ENCODE assay signal across 12 cellular contexts in the genomic region with DNA sequence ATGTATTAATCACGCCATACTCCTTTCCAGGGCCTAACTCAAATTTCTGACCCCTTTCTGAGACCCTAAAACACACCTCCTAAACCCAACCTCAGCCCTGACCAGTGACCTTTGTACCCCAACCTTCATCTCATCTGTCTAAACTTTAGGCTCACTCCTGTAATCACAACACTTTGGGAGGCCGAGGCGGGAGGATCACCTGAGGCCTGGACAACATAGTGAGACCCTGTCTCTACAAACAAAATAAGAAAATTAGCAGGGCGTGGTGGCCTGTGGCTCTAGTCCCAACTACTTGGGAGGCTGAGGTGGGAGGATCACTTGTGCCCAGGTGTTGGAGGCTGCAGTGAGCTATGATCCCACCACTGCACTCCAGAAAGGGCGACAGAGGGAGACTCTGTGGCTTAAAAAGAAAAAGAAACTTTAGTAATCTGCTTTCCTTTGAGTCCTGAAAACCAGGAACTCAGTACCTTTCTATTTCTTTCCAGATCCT. TPM values are rescaled to one million over a fixed set of nuclear protein-coding genes. Genes with fewer than 3 reads are reported as not detected.
A peak's percentile ranks its signal among the peaks of the same experiment; 100 is the strongest.
DNase-seq lines count a peak whose midpoint lies in the region; ATAC-seq, FAIRE-seq and TF ChIP-seq lines count a peak whose summit lies in the region.
"Had no signal": no experiment of that assay in that cellular context is flagged by ENCODE, and none has a peak within 500 bp of the region (broad histone marks: within the 10 kb centered on the region; RNA-seq: fewer than 3 reads in every experiment).

No MANE protein-coding gene starts in this region.

- H2BK20ac ChIP-seq in H1 (ENCODE audit: low read length): no peak overlapping the region

- H3K27me3 ChIP-seq in H7 (ENCODE audit: control insufficient read depth, insufficient read depth, low read length) (peaks cover 5% of the 10 kb centered on the region; the same call in 1 of the 2 replicates), H1 (replicated peaks in 1 of 4; ENCODE audit: control insufficient read depth in 3 of 4, extremely low read depth in 1 of 4, insufficient read depth in 3 of 4, low read length in 3 of 4) (peaks cover 0 to 4% (median 0%) of the 10 kb centered on the region in 4 experiments; a peak in 2 of 7 replicates)
- H3K27me3 ChIP-seq: Peyer's patch had no signal

- TF ChIP-seq RAD21 in H1 (IDR thresholded peaks at IDR 0.05 in 1 of 2, conservative IDR thresholded peaks at IDR 0.05 in 1 of 2; ENCODE audit: low read depth in 2 of 2, low read length in 2 of 2): no peak

- no peak overlapping the region for H2AFZ ChIP-seq in H1 (ENCODE audit: low read length)

- H3K27ac ChIP-seq in 22Rv1 (peak overlapping the region; percentile 72), H1 (ENCODE audit: low read depth, low read length) (no peak overlapping the region)

- no peak overlapping the region for H3K56ac ChIP-seq in H1 (replicated peaks; ENCODE audit: insufficient read length, low read depth, low read length)

- TF ChIP-seq POLR2A in H1 (IDR thresholded peaks at IDR 0.05; ENCODE audit: control extremely low read depth in 1 of 2, low read depth in 2 of 2, low read length in 2 of 2): no peak

- no peaks in the 10 kb centered on the region for H3K79me2 ChIP-seq in H1 (ENCODE audit: control insufficient read depth in 1 of 2, insufficient read depth in 2 of 2, low read length in 2 of 2)

- no peaks in the 10 kb centered on the region for H3K79me1 ChIP-seq in H1 (ENCODE audit: low read depth, low read length)

- peak overlapping the region; percentile 16 for H3K4me3 ChIP-seq in H7 (ENCODE audit: insufficient read depth, low read depth, low read length)
- peak overlapping the region; percentile 24 to 71 (median 46); a peak in 5 of 8 replicates for H3K4me3 ChIP-seq in H1 (ENCODE audit: extremely low read depth in 1 of 4, insufficient read depth in 2 of 4, low read depth in 3 of 4, low read length in 4 of 4)

- H3K9me3 ChIP-seq in H1 (ENCODE audit: insufficient read depth in 2 of 2, low read depth in 1 of 2, low read length in 1 of 2): no peaks in the 10 kb centered on the region
- H3K9me3 ChIP-seq: Peyer's patch had no signal

- no peak overlapping the region for H2BK120ac ChIP-seq in H1 (replicated peaks; ENCODE audit: low read depth, low read length)

- POLR2A ChIA-PET in H1 (lab: Charles Lee; ENCODE audit: partially characterized antibody): interaction anchor here (0.6 to 4.6 kb wide), 4 partner anchors 14 to 25 kb away, joined by 3 to 25 read pairs (median 4); partner anchors contain the start of genes FOSB and VASP

- H3K27me3 Mint-ChIP-seq in neural crest cell (ENCODE audit: low read depth): peaks cover 17% of the 10 kb centered on the region

- no peak overlapping the region for H3K14ac ChIP-seq in H1 (ENCODE audit: insufficient read length)

- H4K20me1 ChIP-seq in H1 (replicated peaks in 1 of 2; ENCODE audit: control insufficient read depth in 1 of 2, insufficient read depth in 2 of 2, low read length in 2 of 2): peaks cover 0 to 10% of the 10 kb centered on the region in 2 experiments

- no peaks in the 10 kb centered on the region for H3K9me3 Mint-ChIP-seq in neural crest cell

- FAIRE-seq in H1 (lab: Jason Lieb, UNC): no peak
- FAIRE-seq: frontal cortex had no signal

- no peak overlapping the region for H3K18ac ChIP-seq in H1 (ENCODE audit: extremely low read depth, low read length)

- no peak overlapping the region for H2BK12ac ChIP-seq in H1 (ENCODE audit: low read depth, low read length)

- peaks cover 0 to 4% (median 2%) of the 10 kb centered on the region in 4 experiments; a peak in 4 of 7 replicates for H3K4me1 ChIP-seq in H1 (replicated peaks in 1 of 4; ENCODE audit: control insufficient read depth in 3 of 4, insufficient read depth in 4 of 4, low read length in 3 of 4)

- no peak overlapping the region for H3K9ac ChIP-seq in H1 (replicated peaks in 1 of 4; ENCODE audit: extremely low read depth in 1 of 4, low read depth in 3 of 4, low read length in 3 of 4)

- peak overlapping the region; percentile 38 to 79 for H3K4me2 ChIP-seq in H1 (ENCODE audit: insufficient read depth in 1 of 2, low read depth in 2 of 2, low read length in 2 of 2)

- no peak overlapping the region for H4K91ac ChIP-seq in H1 (replicated peaks; ENCODE audit: insufficient read length, low read length)

- no peak overlapping the region for H2AK5ac ChIP-seq in H1 (ENCODE audit: low read depth, low read length)

- H3K27ac Mint-ChIP-seq in neural crest cell (ENCODE audit: unreplicated experiment): no peak overlapping the region

- no peaks in the 10 kb centered on the region for H3K36me3 Mint-ChIP-seq in neural crest cell (ENCODE audit: low read depth)
- H3K36me3 Mint-ChIP-seq: CD4-positive, alpha-beta memory T cell had no signal

- peaks cover 4% of the 10 kb centered on the region; the same call in 1 of the 2 replicates for H3K23me2 ChIP-seq in H1 (ENCODE audit: low read depth, low read length)

- no peak overlapping the region for H4K5ac ChIP-seq in H1 (ENCODE audit: insufficient read length, low read depth, low read length)

- H3K23ac ChIP-seq in H1 (ENCODE audit: insufficient read length): no peak overlapping the region

- DNase-seq in H7 (no peak), H1 (ENCODE audit: low read depth in 1 of 2, low spot score in 2 of 2) (no peak), neural crest cell (ENCODE audit: low read depth, low spot score) (no peak), cerebellar cortex (ENCODE audit: low spot score) (no peak), NCI-H2227 (lab: John Stamatoyannopoulos, UW; ENCODE audit: unreplicated experiment) (no peak)
- DNase-seq: amniotic stem cell; CD4-positive, alpha-beta memory T cell; Peyer's patch had no signal

- CTCF ChIA-PET in H1 (lab: Charles Lee; ENCODE audit: partially characterized antibody): interaction anchor here (0.6 to 1.5 kb wide), 2 partner anchors 15 to 77 kb away, joined by 4 to 5 read pairs; no protein-coding TSS in a partner anchor

- no peak overlapping the region for H3K4ac ChIP-seq in H1 (replicated peaks; ENCODE audit: insufficient read length, low read depth, low read length)

- peaks cover 33% of the 10 kb centered on the region for H3K4me1 Mint-ChIP-seq in neural crest cell

- peaks cover 1% of the 10 kb centered on the region for H3K36me3 ChIP-seq in H7 (replicated peaks; ENCODE audit: control insufficient read depth, insufficient read depth, low read length)
- peaks cover 0 to 2% (median 0%) of the 10 kb centered on the region in 4 experiments; a peak in 2 of 8 replicates for H3K36me3 ChIP-seq in H1 (ENCODE audit: control insufficient read depth in 2 of 4, insufficient read depth in 4 of 4, low read length in 3 of 4)
- H3K36me3 ChIP-seq: Peyer's patch had no signal

- no peak overlapping the region for H4K8ac ChIP-seq in H1 (ENCODE audit: extremely low read depth, insufficient read depth, low read length)

- 87% methylated on average over 5 of the region's 5 CpGs; no CpG with 5 or more reads in 1 of the 2 experiments for WGBS in H1 (ENCODE audit: extremely low coverage in 1 of 2, insufficient coverage in 1 of 2, insufficient read length in 1 of 2, insufficient replicate concordance in 2 of 2, low coverage in 1 of 2, low lambda C conversion rate in 2 of 2, missing lambda C conversion rate in 1 of 2), 2 experiments

- no peak overlapping the region for H2BK15ac ChIP-seq in H1 (ENCODE audit: low read length)

- TF ChIP-seq EP300 in H1 (IDR thresholded peaks at IDR 0.05; ENCODE audit: borderline replicate concordance in 1 of 2, low read depth in 2 of 2, low read length in 2 of 2): no peak

- H2BK5ac ChIP-seq in H1 (ENCODE audit: low read depth, low read length): no peak overlapping the region

- ATAC-seq in GM21737 (IDR thresholded peaks at IDR 0.05; ENCODE audit: unreplicated experiment) (no peak), GM18858 (IDR thresholded peaks at IDR 0.05; ENCODE audit: unreplicated experiment) (no peak)

- no peak for TF ChIP-seq CTCF in 22Rv1 (IDR thresholded peaks at IDR 0.05)
- TF ChIP-seq CTCF in H1 (IDR thresholded peaks at IDR 0.05; ENCODE audit: control extremely low read depth in 1 of 3, insufficient read depth in 1 of 3, low read depth in 1 of 3, low read length in 3 of 3): no peak
- no peak for TF ChIP-seq CTCF in neural crest cell (conservative IDR thresholded peaks at IDR 0.05)

- H3K4me3 Mint-ChIP-seq in neural crest cell: peak overlapping the region; percentile 59

RNA-seq across cellular contexts. Expression of gene RTN2, which starts 4.7 kb away (rescaled TPM):
- 16.3 and 17.5 TPM in 2 replicates for total RNA-seq in H7 (2014; rRNA removed; shearing (Covaris generic))
- total RNA-seq in H1 (2021; fragmentation: NEBNext Ultra II Directional; extraction: Animal tissue kit (Norgen Biotek cat#: 25700)): 21.1 and 21.6 TPM in 2 replicates
- 21.0 and 33.5 TPM in 2 replicates for polyA plus RNA-seq in H1 (2011; rRNA removed)
- 19.9 TPM for polyA plus RNA-seq in H1 (2011; cell fraction: cytosol; rRNA removed)
- polyA plus RNA-seq in H1 (2011; cell fraction: nucleus; rRNA removed): 19.7 TPM
- polyA plus RNA-seq in H1 (2012, experiment 1 of 2): 19.1 to 26.5 TPM (median 23.9 TPM) in 4 replicates
- 24.8 TPM for polyA plus RNA-seq in H1 (2012, experiment 2 of 2)
- 32.6 TPM for polyA plus RNA-seq in H1 (2013, experiment 1 of 2)
- 36.9 TPM for polyA plus RNA-seq in H1 (2013, experiment 2 of 2)
- 9.5 and 14.4 TPM in 2 replicates for polyA minus RNA-seq in H1 (2011; rRNA and poly(A)+ RNA removed)
- polyA minus RNA-seq in H1 (2011; cell fraction: cytosol; rRNA and poly(A)+ RNA removed): 8.3 TPM
- 9.9 TPM for polyA minus RNA-seq in H1 (2011; cell fraction: nucleus; rRNA and poly(A)+ RNA removed)
- 16.2 and 19.8 TPM in 2 replicates for total RNA-seq in neural crest cell

RNA-seq across cellular contexts. Expression of gene PPM1N, which starts 6.1 kb away (rescaled TPM):
- 4.0 and 9.2 TPM in 2 replicates for total RNA-seq in H7 (2014; rRNA removed; shearing (Covaris generic))
- total RNA-seq in H1 (2021; fragmentation: NEBNext Ultra II Directional; extraction: Animal tissue kit (Norgen Biotek cat#: 25700)): 11.0 and 12.2 TPM in 2 replicates
- polyA plus RNA-seq in H1 (2011; rRNA removed): 14.4 and 17.5 TPM in 2 replicates
- 20.7 TPM for polyA plus RNA-seq in H1 (2011; cell fraction: cytosol; rRNA removed)
- 17.1 TPM for polyA plus RNA-seq in H1 (2011; cell fraction: nucleus; rRNA removed)
- 12.0 to 16.7 TPM (median 14.4 TPM) in 4 replicates for polyA plus RNA-seq in H1 (2012, experiment 1 of 2)
- 13.0 TPM for polyA plus RNA-seq in H1 (2012, experiment 2 of 2)
- 35.8 TPM for polyA plus RNA-seq in H1 (2013, experiment 1 of 2)
- polyA plus RNA-seq in H1 (2013, experiment 2 of 2): 34.9 TPM
- 2.3 and 4.2 TPM in 2 replicates for polyA minus RNA-seq in H1 (2011; rRNA and poly(A)+ RNA removed)
- polyA minus RNA-seq in H1 (2011; cell fraction: cytosol; rRNA and poly(A)+ RNA removed): 4.3 TPM
- 5.6 TPM for polyA minus RNA-seq in H1 (2011; cell fraction: nucleus; rRNA and poly(A)+ RNA removed)
- total RNA-seq in neural crest cell: not detected in 2 replicates

RNA-seq across cellular contexts. Expression of gene VASP, which starts 15.1 kb away (rescaled TPM):
- total RNA-seq in H7 (2014; rRNA removed; shearing (Covaris generic)): 103 and 130 TPM in 2 replicates
- total RNA-seq in H1 (2021; fragmentation: NEBNext Ultra II Directional; extraction: Animal tissue kit (Norgen Biotek cat#: 25700)): 135 and 138 TPM in 2 replicates
- 89.7 and 163 TPM in 2 replicates for polyA plus RNA-seq in H1 (2011; rRNA removed)
- 92.0 TPM for polyA plus RNA-seq in H1 (2011; cell fraction: cytosol; rRNA removed)
- polyA plus RNA-seq in H1 (2011; cell fraction: nucleus; rRNA removed): 116 TPM
- polyA plus RNA-seq in H1 (2012, experiment 1 of 2): 79.3 to 101 TPM (median 84.8 TPM) in 4 replicates
- 110 TPM for polyA plus RNA-seq in H1 (2012, experiment 2 of 2)
- 108 TPM for polyA plus RNA-seq in H1 (2013, experiment 1 of 2)
- polyA plus RNA-seq in H1 (2013, experiment 2 of 2): 104 TPM
- 46.1 and 52.4 TPM in 2 replicates for polyA minus RNA-seq in H1 (2011; rRNA and poly(A)+ RNA removed)
- 83.1 TPM for polyA minus RNA-seq in H1 (2011; cell fraction: cytosol; rRNA and poly(A)+ RNA removed)
- polyA minus RNA-seq in H1 (2011; cell fraction: nucleus; rRNA and poly(A)+ RNA removed): 102 TPM
- total RNA-seq in neural crest cell: 46.1 and 49.9 TPM in 2 replicates

RNA-seq across cellular contexts. Expression of gene FOSB, which starts 24.4 kb away (rescaled TPM):
- 1.6 and 10.3 TPM in 2 replicates for total RNA-seq in H7 (2014; rRNA removed; shearing (Covaris generic))
- 1.3 and 2.7 TPM in 2 replicates for total RNA-seq in H1 (2021; fragmentation: NEBNext Ultra II Directional; extraction: Animal tissue kit (Norgen Biotek cat#: 25700))
- 0.44 and 1.2 TPM in 2 replicates for polyA plus RNA-seq in H1 (2011; rRNA removed)
- 0.32 TPM for polyA plus RNA-seq in H1 (2011; cell fraction: cytosol; rRNA removed)
- 5.2 TPM for polyA plus RNA-seq in H1 (2011; cell fraction: nucleus; rRNA removed)
- 1.1 to 4.3 TPM (median 2.6 TPM) in 4 replicates for polyA plus RNA-seq in H1 (2012, experiment 1 of 2)
- 2.4 TPM for polyA plus RNA-seq in H1 (2012, experiment 2 of 2)
- 0.85 TPM for polyA plus RNA-seq in H1 (2013, experiment 1 of 2)
- 0.79 TPM for polyA plus RNA-seq in H1 (2013, experiment 2 of 2)
- 2.8 and 6.9 TPM in 2 replicates for polyA minus RNA-seq in H1 (2011; rRNA and poly(A)+ RNA removed)
- 1.5 TPM for polyA minus RNA-seq in H1 (2011; cell fraction: cytosol; rRNA and poly(A)+ RNA removed)
- 39.4 TPM for polyA minus RNA-seq in H1 (2011; cell fraction: nucleus; rRNA and poly(A)+ RNA removed)
- total RNA-seq in neural crest cell: 0.26 and 0.45 TPM in 2 replicates
